8 cellular contexts compared by ENCODE assay signal in genomic region chr3:43378066-43378935, GRCh38.
DNase-seq lines count a peak whose midpoint lies in the region; ATAC-seq and TF ChIP-seq lines count a peak whose summit lies in the region.

No MANE protein-coding gene starts in this region.

- H3F3A ChIP-seq in SU-DHL-6 (ENCODE audit: insufficient read depth), result no peaks in the 10 kb centered on the region

- no peak overlapping the region for H3K4me2 ChIP-seq in SU-DHL-6 (ENCODE audit: low read depth, low read length, poor library complexity, severe bottlenecking)

- WGBS in ovary, 3 donors, result 95 to 96% (median 95%) methylated on average over 2 of the region's 2 CpGs

- H3K27me3 ChIP-seq in SU-DHL-6 (ENCODE audit: low read length) (no peaks in the 10 kb centered on the region), adipocyte (replicated peaks; ENCODE audit: control insufficient read depth, insufficient read depth, low read length) (no peaks in the 10 kb centered on the region), ovary (no peaks in the 10 kb centered on the region)

- intact Hi-C loops in left colon (cut with DNase I, micrococcal nuclease) (no loop called here), ovary (cut with DNase I) (no loop called here)

- H3K4me3 ChIP-seq in SU-DHL-6 (ENCODE audit: insufficient read depth, low read length, poor library complexity, severe bottlenecking) (no peak overlapping the region), adipocyte (ENCODE audit: low read length) (peak overlapping the region; percentile 36), ovary (no peak overlapping the region)

- H3K9me3 ChIP-seq in SU-DHL-6 (ENCODE audit: insufficient read depth, low read length) (no peaks in the 10 kb centered on the region), adipocyte (ENCODE audit: control insufficient read depth, low read length) (no peaks in the 10 kb centered on the region), ovary (no peaks in the 10 kb centered on the region)

- peaks cover 23% of the 10 kb centered on the region for H3K4me1 ChIP-seq in adipocyte (ENCODE audit: control insufficient read depth, insufficient read depth, low read length)
- H3K4me1 ChIP-seq in ovary (ENCODE audit: insufficient read depth), result no peaks in the 10 kb centered on the region

- no peaks in the 10 kb centered on the region for H4K20me1 ChIP-seq in SU-DHL-6 (ENCODE audit: low read depth, low read length)

- H3K79me2 ChIP-seq in SU-DHL-6 (ENCODE audit: insufficient read depth, low read length), result no peaks in the 10 kb centered on the region

- ATAC-seq in GM18505 (IDR thresholded peaks at IDR 0.05; ENCODE audit: unreplicated experiment) (peak; percentile 61), HG03469 (IDR thresholded peaks at IDR 0.05; ENCODE audit: unreplicated experiment) (peak; percentile 62), left colon (peak; percentile 67)

- TF ChIP-seq POLR2A in GM18505 (IDR thresholded peaks at IDR 0.05; ENCODE audit: borderline replicate concordance, extremely low read depth, insufficient read depth, insufficient read length), result no peak
- TF ChIP-seq POLR2A in ovary (IDR thresholded peaks at IDR 0.05), result no peak

- H3K27ac ChIP-seq in SU-DHL-6 (ENCODE audit: low read depth, low read length), result no peak overlapping the region
- H3K27ac ChIP-seq in ovary, result no peak overlapping the region

- no peak for TF ChIP-seq EP300 in ovary (IDR thresholded peaks at IDR 0.05)

- H3K9ac ChIP-seq in SU-DHL-6 (ENCODE audit: low read length) (no peak overlapping the region), adipocyte (ENCODE audit: low read length) (peak overlapping the region; percentile 17)

- H3K9me2 ChIP-seq in SU-DHL-6 (replicated peaks; ENCODE audit: insufficient read depth, low read length), result no peaks in the 10 kb centered on the region

- no peaks in the 10 kb centered on the region for H3K36me3 ChIP-seq in SU-DHL-6 (ENCODE audit: low read length)
- H3K36me3 ChIP-seq in adipocyte (ENCODE audit: control insufficient read depth, insufficient read depth, low read length, severe bottlenecking), result no peaks in the 10 kb centered on the region
- no peaks in the 10 kb centered on the region for H3K36me3 ChIP-seq in ovary

- DNase-seq in adipocyte (ENCODE audit: low read depth) (peak; percentile 52), left colon (peak in 1 of 2 donors; percentile 65), NCI-H1436 (lab: John Stamatoyannopoulos, UW) (no peak), ovary (no peak)
- DNase-seq in stimulated activated CD8-positive, alpha-beta memory T cell treated with anti-CD3 and anti-CD28 coated beads, Interleukin-15, amount 100 ng/mL, for 1 hour (ENCODE audit: low read depth), result peak; percentile 39

- TF ChIP-seq CTCF in SU-DHL-6 (IDR thresholded peaks at IDR 0.05; ENCODE audit: insufficient read depth, low read length, poor library complexity, severe bottlenecking) (peak; percentile 60), ovary (IDR thresholded peaks at IDR 0.05) (no peak)

- no peak overlapping the region for H2AFZ ChIP-seq in SU-DHL-6 (ENCODE audit: low read depth, low read length, severe bottlenecking)

Comparison
In these comparisons a context has a peak if more than half of its experiments do, and no peak if none do; other contexts are left out.
1. DNase-seq: peak in adipocyte (single experiment) and stimulated activated CD8-positive, alpha-beta memory T cell treated with anti-CD3 and anti-CD28 coated beads, Interleukin-15, amount 100 ng/mL, for 1 hour (single experiment); none in NCI-H1436 (single experiment) and ovary (0 of 5).
2. Peak in every context shown above with its lines, with median percentiles within 50 percentile points of each other: ATAC-seq.